Comparison of ENCODE assay signal across 10 cellular contexts in genomic region chr15:96360581-96361308, GRCh38. TPM values are rescaled to one million over a fixed set of nuclear protein-coding genes. Genes with fewer than 3 reads are reported as not detected.
DNase-seq lines count a peak whose midpoint lies in the region; ATAC-seq, FAIRE-seq and TF ChIP-seq lines count a peak whose summit lies in the region.
"Had no signal": no experiment of that assay in that cellular context is flagged by ENCODE, and none has a peak within 500 bp of the region (broad histone marks: within the 10 kb centered on the region; RNA-seq: fewer than 3 reads in every experiment).

No MANE protein-coding gene starts in this region.

- H3K27ac ChIP-seq in dorsolateral prefrontal cortex (peak overlapping the region in 20 of 59 donors; percentile 28 to 81 (median 62)), left lung (peak overlapping the region in 1 of 2 donors; percentile 1), suprapubic skin (no peak overlapping the region), aorta (ENCODE audit: low read depth in 1 of 2, low read length in 2 of 2) (no peak overlapping the region)

- TF ChIP-seq POLR2A in suprapubic skin (IDR thresholded peaks at IDR 0.05) (no peak), H54 (IDR thresholded peaks at IDR 0.05; ENCODE audit: low read depth, low read length) (no peak)

- H3K36me3 ChIP-seq in left lung = no peaks in the 10 kb centered on the region
- no peaks in the 10 kb centered on the region for H3K36me3 ChIP-seq in suprapubic skin
- no peaks in the 10 kb centered on the region for H3K36me3 ChIP-seq in aorta (ENCODE audit: control insufficient read depth in 1 of 2, insufficient read depth in 2 of 2, low read length in 1 of 2)

- H3K27me3 ChIP-seq in dorsolateral prefrontal cortex (peaks cover 4 to 99% (median 93%) of the 10 kb centered on the region in 45 donors), left lung (peaks cover 56 to 98% of the 10 kb centered on the region in 2 donors), suprapubic skin (peaks cover 90% of the 10 kb centered on the region), aorta (ENCODE audit: control insufficient read depth in 1 of 2, insufficient read depth in 2 of 2, low read length in 1 of 2) (no peaks in the 10 kb centered on the region)

- no peak for TF ChIP-seq EP300 in suprapubic skin (IDR thresholded peaks at IDR 0.05)

- H3K4me3 ChIP-seq in dorsolateral prefrontal cortex = peak overlapping the region in 40 of 59 donors; percentile 4 to 55 (median 36)
- peak overlapping the region; percentile 22 to 32 for H3K4me3 ChIP-seq in left lung
- peak overlapping the region; percentile 51 for H3K4me3 ChIP-seq in suprapubic skin
- peak overlapping the region in 1 of 2 donors; percentile 34 for H3K4me3 ChIP-seq in aorta (ENCODE audit: low read length in 2 of 2)

- TF ChIP-seq CTCF in dorsolateral prefrontal cortex (IDR thresholded peaks at IDR 0.05 in 54 of 56, conservative IDR thresholded peaks at IDR 0.05 in 2 of 56; ENCODE audit: low read depth in 1 of 56, partially characterized antibody in 56 of 56) = no peak
- TF ChIP-seq CTCF in left lung (IDR thresholded peaks at IDR 0.05) = no peak
- no peak for TF ChIP-seq CTCF in suprapubic skin (IDR thresholded peaks at IDR 0.05)

- peaks cover 0 to 20% of the 10 kb centered on the region in 2 donors for H3K4me1 ChIP-seq in left lung
- H3K4me1 ChIP-seq in suprapubic skin = peaks cover 30% of the 10 kb centered on the region
- no peaks in the 10 kb centered on the region for H3K4me1 ChIP-seq in aorta (ENCODE audit: control insufficient read depth in 1 of 2, insufficient read depth in 2 of 2, low read length in 2 of 2)

- peak; percentile 77 to 80 for DNase-seq in NCI-H524 (lab: John Stamatoyannopoulos, UW)
- DNase-seq in NCI-H524 treated with DMSO at 0.1 percent for 48 hours (lab: John Stamatoyannopoulos, UW) = no peak
- DNase-seq in dorsolateral prefrontal cortex = no peak
- DNase-seq in left lung = peak in 1 of 2 donors; percentile 64
- no peak for DNase-seq in suprapubic skin (ENCODE audit: low spot score in 2 of 2)
- no peak for DNase-seq in H54 (ENCODE audit: insufficient read length, low spot score)
- no peak for DNase-seq in aorta
- no peak for DNase-seq in NCI-H1436 treated with DMSO at 0.1 percent for 48 hours (lab: John Stamatoyannopoulos, UW)
- DNase-seq: activated CD4-positive, alpha-beta T cell treated with anti-CD3 and anti-CD28 coated beads for 48 hours; stimulated activated CD4-positive, alpha-beta T cell treated with anti-CD3 and anti-CD28 coated beads, Interleukin-15, amount 100 ng/mL, for 24 hours had no signal

- intact Hi-C loops in dorsolateral prefrontal cortex (cut with DNase I) = no loop called here
- intact Hi-C loops in left lung (cut with DNase I) = no loop called here
- intact Hi-C loops in aorta (cut with DNase I) = no loop called here

- FAIRE-seq in H54 (lab: Jason Lieb, UNC) = no peak

- no peaks in the 10 kb centered on the region for H3K9me3 ChIP-seq in left lung
- H3K9me3 ChIP-seq in suprapubic skin = no peaks in the 10 kb centered on the region
- no peaks in the 10 kb centered on the region for H3K9me3 ChIP-seq in aorta (ENCODE audit: control insufficient read depth, low read length)

- ATAC-seq in left lung = no peak
- ATAC-seq in aorta (ENCODE audit: low FRiP score) = no peak

- WGBS in suprapubic skin = 17% methylated on average over 25 of the region's 37 CpGs
- WGBS in aorta, 2 donors = 13 to 24% methylated on average over 36 to 37 of the region's 37 CpGs

RNA-seq across cellular contexts. Expression of gene NR2F2, which starts 30.2 kb away (rescaled TPM):
- total RNA-seq in dorsolateral prefrontal cortex (10 to 100 TPM in 65 of 120 experiments, 1 to 10 TPM in 55; 3.1 to 36.0 (median 10.5) TPM), left lung (10 to 100 TPM; 53.4 to 76.0 TPM), suprapubic skin (10 to 100 TPM in 2 of 4 donors, 1 to 10 TPM in 2; 4.0 to 12.7 (median 7.1) TPM), aorta (100 to 1,000 TPM; 102 to 132 TPM)
- polyA plus RNA-seq in aorta = 100 to 1,000 TPM in 1 of 2 donors, 10 to 100 TPM in 1; 26.0 to 115 TPM

Comparison
In these comparisons a context has a peak if more than half of its experiments do, and no peak if none do; other contexts are left out.
1. DNase-seq: peak in NCI-H524 (2 of 2); none in NCI-H524 treated with DMSO at 0.1 percent for 48 hours (single experiment), dorsolateral prefrontal cortex (0 of 10), suprapubic skin (0 of 2), H54 (single experiment), aorta (0 of 2) and NCI-H1436 treated with DMSO at 0.1 percent for 48 hours (single experiment).